Comparison of ENCODE assay signal across 9 cellular contexts in genomic region chr22:20550057-20550817, GRCh38. TPM values are rescaled to one million over a fixed set of nuclear protein-coding genes. Genes with fewer than 3 reads are reported as not detected.
DNase-seq lines count a peak whose midpoint lies in the region; ATAC-seq, FAIRE-seq and TF ChIP-seq lines count a peak whose summit lies in the region.
"Had no signal": no experiment of that assay in that cellular context is flagged by ENCODE, and none has a peak within 500 bp of the region (broad histone marks: within the 10 kb centered on the region; RNA-seq: fewer than 3 reads in every experiment).

No MANE protein-coding gene starts in this region.

- H3K27me3 ChIP-seq in OCI-LY3 (ENCODE audit: low read depth, low read length) (no peaks in the 10 kb centered on the region), astrocyte (ENCODE audit: insufficient read depth, low read length) (no peaks in the 10 kb centered on the region), testis (no peaks in the 10 kb centered on the region)

- no peak for TF ChIP-seq POLR2A in testis (IDR thresholded peaks at IDR 0.05)
- TF ChIP-seq POLR2A in GM12892 (IDR thresholded peaks at IDR 0.05; ENCODE audit: low read depth, low read length): no peak

- intact Hi-C loops in testis (cut with DNase I; ENCODE audit: low total_unique reads): no loop called here

- peak overlapping the region; percentile 98 for H3K27ac ChIP-seq in OCI-LY3 (ENCODE audit: low read length)
- H3K27ac ChIP-seq in astrocyte (ENCODE audit: low read depth, low read length): peak overlapping the region; percentile 83
- H3K27ac ChIP-seq in testis: peak overlapping the region; percentile 75 to 76

- H3K4me1 Mint-ChIP-seq in astrocyte (ENCODE audit: low read depth, unreplicated experiment) (peaks cover 58% of the 10 kb centered on the region), memory B cell (peaks cover 37% of the 10 kb centered on the region)

- H3K79me2 ChIP-seq in OCI-LY3 (ENCODE audit: low read length) (peaks cover 58% of the 10 kb centered on the region), astrocyte (ENCODE audit: insufficient read depth, low read length) (peaks cover 94% of the 10 kb centered on the region)

- H3K4me2 ChIP-seq in OCI-LY3 (ENCODE audit: low read length) (peak overlapping the region; percentile 86), astrocyte (ENCODE audit: low read length) (peak overlapping the region; percentile 61)

- H3K9ac ChIP-seq in OCI-LY3 (ENCODE audit: low read length) (peak overlapping the region; percentile 79), astrocyte (ENCODE audit: low read length) (peak overlapping the region; percentile 74)

- 78 to 87% methylated on average over 8 of the region's 8 CpGs for WGBS in testis, 2 donors

- FAIRE-seq in astrocyte (lab: Jason Lieb, UNC) (no peak), GM12892 (lab: Jason Lieb, UNC) (no peak)

- TF ChIP-seq CTCF in OCI-LY3 (IDR thresholded peaks at IDR 0.05; ENCODE audit: low read depth, low read length) (no peak), astrocyte (IDR thresholded peaks at IDR 0.05; ENCODE audit: insufficient read depth, low read depth, low read length) (no peak), testis (IDR thresholded peaks at IDR 0.05) (no peak)

- H3K4me3 Mint-ChIP-seq in astrocyte (ENCODE audit: unreplicated experiment) (no peak overlapping the region), memory B cell (no peak overlapping the region)

- no peak for ATAC-seq in memory B cell (ENCODE audit: low read depth)
- ATAC-seq: esophagus mucosa had no signal

- H3K4me1 ChIP-seq in OCI-LY3 (ENCODE audit: low read length): peaks cover 42% of the 10 kb centered on the region
- peaks cover 53% of the 10 kb centered on the region for H3K4me1 ChIP-seq in astrocyte (ENCODE audit: insufficient read depth, low read length)
- peaks cover 58% of the 10 kb centered on the region for H3K4me1 ChIP-seq in testis

- H3K27ac Mint-ChIP-seq in astrocyte (ENCODE audit: unreplicated experiment): peak overlapping the region; percentile 66
- peak overlapping the region; percentile 94 for H3K27ac Mint-ChIP-seq in memory B cell

- H3K36me3 Mint-ChIP-seq in astrocyte (ENCODE audit: low read depth, unreplicated experiment): peaks cover 22% of the 10 kb centered on the region
- H3K36me3 Mint-ChIP-seq in memory B cell: peaks cover 6% of the 10 kb centered on the region

- DNase-seq in astrocyte (ENCODE audit: low read depth): no peak
- no peak for DNase-seq in memory B cell (ENCODE audit: low spot score in 2 of 2)
- no peak for DNase-seq in testis
- no peak for DNase-seq in GM12892 (ENCODE audit: insufficient read length)
- no peak for DNase-seq in UCSD-AML1 (lab: John Stamatoyannopoulos, UW; ENCODE audit: unreplicated experiment)
- DNase-seq in effector CD4-positive, alpha-beta T cell: no peak
- DNase-seq: NCI-H1930 had no signal

- H3K4me3 ChIP-seq in OCI-LY3 (ENCODE audit: low read length): peak overlapping the region; percentile 64
- H3K4me3 ChIP-seq in astrocyte (ENCODE audit: insufficient read depth, low read depth, low read length): no peak overlapping the region
- no peak overlapping the region for H3K4me3 ChIP-seq in testis

- H3K9me3 Mint-ChIP-seq in astrocyte (ENCODE audit: unreplicated experiment) (no peaks in the 10 kb centered on the region), memory B cell (no peaks in the 10 kb centered on the region)

- H2AFZ ChIP-seq in OCI-LY3 (ENCODE audit: low read depth, low read length) (no peak overlapping the region), astrocyte (ENCODE audit: low read depth, low read length) (no peak overlapping the region)

- H3K9me3 ChIP-seq in OCI-LY3 (ENCODE audit: insufficient read depth, low read length) (no peaks in the 10 kb centered on the region), astrocyte (ENCODE audit: insufficient read depth, low read depth, low read length) (no peaks in the 10 kb centered on the region), testis (no peaks in the 10 kb centered on the region)

- H3K36me3 ChIP-seq in OCI-LY3 (replicated peaks; ENCODE audit: low read depth, low read length) (peaks cover 42% of the 10 kb centered on the region), astrocyte (ENCODE audit: insufficient read depth, low read length) (peaks cover 20% of the 10 kb centered on the region), testis (ENCODE audit: low read depth, missing control alignments) (no peaks in the 10 kb centered on the region)

- H3K27me3 Mint-ChIP-seq in astrocyte (ENCODE audit: low read depth, unreplicated experiment): no peaks in the 10 kb centered on the region
- H3K27me3 Mint-ChIP-seq in memory B cell: no peaks in the 10 kb centered on the region

- H4K20me1 ChIP-seq in OCI-LY3 (ENCODE audit: insufficient read depth, low read length): no peaks in the 10 kb centered on the region; the same call in 1 of the 2 replicates
- peaks cover 89% of the 10 kb centered on the region for H4K20me1 ChIP-seq in astrocyte (ENCODE audit: insufficient read depth, low read length)

RNA-seq across cellular contexts. Expression of gene MED15, which starts 42.8 kb away (rescaled TPM):
- total RNA-seq in astrocyte (127 and 153 TPM in 2 replicates), testis (100 to 1,000 TPM in 1 of 2 donors, 10 to 100 TPM in 1; 81.6 to 101 TPM)
- polyA plus RNA-seq in testis (ENCODE audit: insufficient read depth, low read depth, low replicate concordance): 71.0 TPM
- polyA plus RNA-seq in GM12892 (2012; ENCODE audit: missing spikeins): 23.7 TPM

RNA-seq across cellular contexts. Expression of gene KLHL22, which starts 54.6 kb away (rescaled TPM):
- total RNA-seq in astrocyte (13.7 and 14.0 TPM in 2 replicates), testis (10 to 100 TPM; 39.8 to 41.7 TPM)
- polyA plus RNA-seq in testis (ENCODE audit: insufficient read depth, low read depth, low replicate concordance): 18.1 TPM
- 17.4 TPM for polyA plus RNA-seq in GM12892 (2012; ENCODE audit: missing spikeins)
